Comparison of ENCODE assay signal across 22 cellular contexts in genomic region chr10:75003195-75003594, GRCh38.
"Had no signal": no experiment of that assay in that cellular context is flagged by ENCODE, and none has a peak within 500 bp of the region (broad histone marks: within the 10 kb centered on the region; RNA-seq: fewer than 3 reads in every experiment).

No MANE protein-coding gene starts in this region.

- H3K9me3 Mint-ChIP-seq: nephron; neural progenitor cell; stimulated activated effector memory CD8-positive, alpha-beta T cell treated with anti-CD3 and anti-CD28 coated beads, Interleukin-12 subunit alpha, Interleukin-12 subunit beta, amount 100 ng/mL, for 72 hours; stimulated activated naive B cell treated with anti-CD40 and anti-IgM and Interleukin-4, amounts not matched to agents 10 μg/mL and 1 μg/mL and 100 μg/mL, for 72 hours; stimulated activated naive CD8-positive, alpha-beta T cell treated with anti-CD3 and anti-CD28 coated beads, Interleukin-15, Interleukin-2, amounts not matched to agents 100 ng/mL and 50 ng/mL, for 24 hours had no signal

- H3K27me3 Mint-ChIP-seq: progenitor cell of endocrine pancreas; stimulated activated naive B cell treated with anti-CD40 and anti-IgM and Interleukin-4, amounts not matched to agents 10 μg/mL and 1 μg/mL and 100 μg/mL, for 72 hours; stimulated activated naive CD8-positive, alpha-beta T cell treated with anti-CD3 and anti-CD28 coated beads, Interleukin-15, Interleukin-2, amounts not matched to agents 100 ng/mL and 50 ng/mL, for 24 hours had no signal

- ATAC-seq: psoas muscle; right cardiac atrium; stimulated activated effector memory CD8-positive, alpha-beta T cell treated with anti-CD3 and anti-CD28 coated beads, Interleukin-12 subunit alpha, Interleukin-12 subunit beta, amount 100 ng/mL, for 72 hours; stimulated activated naive B cell treated with anti-CD40 and anti-IgM and Interleukin-4, amounts not matched to agents 10 μg/mL and 1 μg/mL and 100 μg/mL, for 72 hours had no signal

- H3K27ac Mint-ChIP-seq: neural progenitor cell; progenitor cell of endocrine pancreas; stimulated activated naive B cell treated with anti-CD40 and anti-IgM and Interleukin-4, amounts not matched to agents 10 μg/mL and 1 μg/mL and 100 μg/mL, for 72 hours; stimulated activated naive CD8-positive, alpha-beta T cell treated with anti-CD3 and anti-CD28 coated beads, Interleukin-15, Interleukin-2, amounts not matched to agents 100 ng/mL and 50 ng/mL, for 24 hours had no signal

- H3K4me1 Mint-ChIP-seq: neural progenitor cell had no signal

- H3K4me3 Mint-ChIP-seq: nephron; neural progenitor cell; stimulated activated effector memory CD8-positive, alpha-beta T cell treated with anti-CD3 and anti-CD28 coated beads, Interleukin-12 subunit alpha, Interleukin-12 subunit beta, amount 100 ng/mL, for 72 hours; stimulated activated naive B cell treated with anti-CD40 and anti-IgM and Interleukin-4, amounts not matched to agents 10 μg/mL and 1 μg/mL and 100 μg/mL, for 72 hours; stimulated activated naive CD8-positive, alpha-beta T cell treated with anti-CD3 and anti-CD28 coated beads, Interleukin-15, Interleukin-2, amounts not matched to agents 100 ng/mL and 50 ng/mL, for 24 hours had no signal

- DNase-seq: occipital lobe; ovary; posterior cingulate gyrus; psoas muscle; right cardiac atrium; right lobe of liver; sigmoid colon; small intestine; stimulated activated CD4-positive, alpha-beta T cell treated with anti-CD3 and anti-CD28 coated beads, Interleukin-15, amount 100 ng/mL, for 24 hours; stimulated activated CD4-positive, alpha-beta T cell treated with anti-CD3 and anti-CD28 coated beads, Interleukin-2, amount 100 ng/mL, for 24 hours; stimulated activated CD4-positive, alpha-beta T cell treated with anti-CD3 and anti-CD28 coated beads, Interleukin-2, amount 100 ng/mL, for 48 hours; stimulated activated CD4-positive, alpha-beta T cell treated with anti-CD3 and anti-CD28 coated beads, Interleukin-4, amount 100 ng/mL, for 24 hours; stimulated activated naive B cell treated with anti-CD40 and anti-IgM and Interleukin-4, amounts not matched to agents 10 μg/mL and 1 μg/mL and 100 μg/mL, for 72 hours; stimulated activated naive CD4-positive, alpha-beta T cell treated with Interleukin-2 at 50 U/mL for 16 hours; stomach; thyroid gland; upper lobe of left lung had no signal
